In genomic region chr7:34096135-34096775, GRCh38 we compare ENCODE assay signal across 10 cellular contexts.
DNase-seq lines count a peak whose midpoint lies in the region; ATAC-seq and TF ChIP-seq lines count a peak whose summit lies in the region.
"Had no signal": no experiment of that assay in that cellular context is flagged by ENCODE, and none has a peak within 500 bp of the region (broad histone marks: within the 10 kb centered on the region; RNA-seq: fewer than 3 reads in every experiment).

No MANE protein-coding gene starts in this region.

- H3K9ac ChIP-seq in PC-3 (ENCODE audit: low read length) = no peak overlapping the region
- H3K9ac ChIP-seq in parathyroid adenoma = no peak overlapping the region

- H3K9me2 ChIP-seq in PC-3 (replicated peaks; ENCODE audit: low read length) = no peaks in the 10 kb centered on the region

- H3K79me2 ChIP-seq in PC-3 (ENCODE audit: low read length) = no peaks in the 10 kb centered on the region
- no peaks in the 10 kb centered on the region for H3K79me2 ChIP-seq in parathyroid adenoma

- H3K4me2 ChIP-seq in PC-3 (ENCODE audit: low read length) (no peak overlapping the region), parathyroid adenoma (ENCODE audit: low read length) (no peak overlapping the region)

- ATAC-seq in PC-3 = no peak
- no peak for ATAC-seq in GM18870 (IDR thresholded peaks at IDR 0.05; ENCODE audit: unreplicated experiment)
- ATAC-seq in stimulated activated naive B cell treated with anti-CD40 and anti-IgM and Interleukin-4, amounts not matched to agents 10 μg/mL and 1 μg/mL and 100 μg/mL, for 72 hours (replicated peaks) = no peak
- ATAC-seq: stimulated activated naive CD8-positive, alpha-beta T cell treated with anti-CD3 and anti-CD28 coated beads, Interleukin-15, Interleukin-2, amounts not matched to agents 100 U/mL and 50 U/mL, for 24 hours had no signal

- H3K4me1 ChIP-seq in PC-3 (ENCODE audit: insufficient read depth, low read length) (no peaks in the 10 kb centered on the region), parathyroid adenoma (peaks cover 8% of the 10 kb centered on the region)

- DNase-seq in AG10803 (ENCODE audit: low read depth) (peak; percentile 99), PC-3 (peak; percentile 6), fibroblast of peridontal ligament (ENCODE audit: extremely low read depth) (peak; percentile 99), NCI-H82 (lab: John Stamatoyannopoulos, UW) (no peak), hippocampal formation (lab: John Stamatoyannopoulos, UW) (no peak)
- no peak for DNase-seq in stimulated activated naive B cell treated with anti-CD40 and anti-IgM and Interleukin-4, amounts not matched to agents 10 μg/mL and 1 μg/mL and 100 μg/mL, for 72 hours
- DNase-seq: stimulated activated naive CD8-positive, alpha-beta T cell treated with anti-CD3 and anti-CD28 coated beads, Interleukin-15, Interleukin-2, amounts not matched to agents 100 U/mL and 50 U/mL, for 24 hours had no signal

- no peaks in the 10 kb centered on the region for H3K4me1 Mint-ChIP-seq in stimulated activated naive B cell treated with anti-CD40 and anti-IgM and Interleukin-4, amounts not matched to agents 10 μg/mL and 1 μg/mL and 100 μg/mL, for 72 hours
- H3K4me1 Mint-ChIP-seq: neural crest cell had no signal

- no peak overlapping the region for H3K27ac Mint-ChIP-seq in stimulated activated naive B cell treated with anti-CD40 and anti-IgM and Interleukin-4, amounts not matched to agents 10 μg/mL and 1 μg/mL and 100 μg/mL, for 72 hours

- H3F3A ChIP-seq in PC-3 (ENCODE audit: low read length, unreplicated experiment) = no peaks in the 10 kb centered on the region

- no TSS peak for BruUV-seq in PC-3 (replicated peaks; lab: Mats Ljungman, UMichigan)

- H4K20me1 ChIP-seq in PC-3 (ENCODE audit: low read length) = no peaks in the 10 kb centered on the region

- POLR2A ChIA-PET in PC-3 (lab: Charles Lee; ENCODE audit: unreplicated experiment) = no interaction called here

- H2AFZ ChIP-seq in PC-3 (ENCODE audit: low read length) (no peak overlapping the region), parathyroid adenoma (peak overlapping the region; percentile 44)

- H3K9me3 ChIP-seq in PC-3 (ENCODE audit: low read length) (no peaks in the 10 kb centered on the region), parathyroid adenoma (ENCODE audit: control insufficient read depth, low read length) (no peaks in the 10 kb centered on the region)

- peaks cover 11% of the 10 kb centered on the region; the same call in 1 of the 2 replicates for H3K27me3 ChIP-seq in PC-3 (ENCODE audit: low read length)
- H3K27me3 ChIP-seq in parathyroid adenoma (ENCODE audit: control insufficient read depth, insufficient read depth, low read length) = no peaks in the 10 kb centered on the region

- H3K36me3 ChIP-seq in PC-3 (ENCODE audit: low read depth, low read length) (no peaks in the 10 kb centered on the region), parathyroid adenoma (ENCODE audit: control insufficient read depth, insufficient read depth, low read length) (no peaks in the 10 kb centered on the region)

- intact Hi-C loops in PC-3 (cut with micrococcal nuclease) = no loop called here

- CTCF ChIA-PET in PC-3 (lab: Charles Lee) = no interaction called here

- H3K4me3 ChIP-seq in AG10803 (ENCODE audit: low read length) = no peak overlapping the region
- no peak overlapping the region for H3K4me3 ChIP-seq in PC-3 (ENCODE audit: low read length)
- no peak overlapping the region for H3K4me3 ChIP-seq in parathyroid adenoma (ENCODE audit: low read depth, low read length)

- H3K9me3 Mint-ChIP-seq in stimulated activated naive B cell treated with anti-CD40 and anti-IgM and Interleukin-4, amounts not matched to agents 10 μg/mL and 1 μg/mL and 100 μg/mL, for 72 hours = peaks cover 0 to 4% of the 10 kb centered on the region in 2 donors

- H3K27ac ChIP-seq in PC-3 (ENCODE audit: low read length) (no peak overlapping the region), parathyroid adenoma (peak overlapping the region; percentile 1)

- H3K27me3 Mint-ChIP-seq in stimulated activated naive B cell treated with anti-CD40 and anti-IgM and Interleukin-4, amounts not matched to agents 10 μg/mL and 1 μg/mL and 100 μg/mL, for 72 hours = no peaks in the 10 kb centered on the region

- no peak overlapping the region for H3K4me3 Mint-ChIP-seq in stimulated activated naive B cell treated with anti-CD40 and anti-IgM and Interleukin-4, amounts not matched to agents 10 μg/mL and 1 μg/mL and 100 μg/mL, for 72 hours
- H3K4me3 Mint-ChIP-seq: neural crest cell had no signal

- no peak for TF ChIP-seq CTCF in AG10803 (conservative IDR thresholded peaks at IDR 0.05; ENCODE audit: low read length)
- no peak for TF ChIP-seq CTCF in PC-3 (conservative IDR thresholded peaks at IDR 0.05; ENCODE audit: low read depth, low read length)
- no peak for TF ChIP-seq CTCF in parathyroid adenoma (IDR thresholded peaks at IDR 0.05)

- no peaks in the 10 kb centered on the region for H3K36me3 Mint-ChIP-seq in stimulated activated naive B cell treated with anti-CD40 and anti-IgM and Interleukin-4, amounts not matched to agents 10 μg/mL and 1 μg/mL and 100 μg/mL, for 72 hours

Comparison
In these comparisons a context has a peak if more than half of its experiments do, and no peak if none do; other contexts are left out.
1. DNase-seq: peak in AG10803 (single experiment), PC-3 (single experiment) and fibroblast of peridontal ligament (single experiment); none in NCI-H82 (single experiment), stimulated activated naive B cell treated with anti-CD40 and anti-IgM and Interleukin-4, amounts not matched to agents 10 μg/mL and 1 μg/mL and 100 μg/mL, for 72 hours (single experiment) and hippocampal formation (0 of 2).